In the genomic region with DNA sequence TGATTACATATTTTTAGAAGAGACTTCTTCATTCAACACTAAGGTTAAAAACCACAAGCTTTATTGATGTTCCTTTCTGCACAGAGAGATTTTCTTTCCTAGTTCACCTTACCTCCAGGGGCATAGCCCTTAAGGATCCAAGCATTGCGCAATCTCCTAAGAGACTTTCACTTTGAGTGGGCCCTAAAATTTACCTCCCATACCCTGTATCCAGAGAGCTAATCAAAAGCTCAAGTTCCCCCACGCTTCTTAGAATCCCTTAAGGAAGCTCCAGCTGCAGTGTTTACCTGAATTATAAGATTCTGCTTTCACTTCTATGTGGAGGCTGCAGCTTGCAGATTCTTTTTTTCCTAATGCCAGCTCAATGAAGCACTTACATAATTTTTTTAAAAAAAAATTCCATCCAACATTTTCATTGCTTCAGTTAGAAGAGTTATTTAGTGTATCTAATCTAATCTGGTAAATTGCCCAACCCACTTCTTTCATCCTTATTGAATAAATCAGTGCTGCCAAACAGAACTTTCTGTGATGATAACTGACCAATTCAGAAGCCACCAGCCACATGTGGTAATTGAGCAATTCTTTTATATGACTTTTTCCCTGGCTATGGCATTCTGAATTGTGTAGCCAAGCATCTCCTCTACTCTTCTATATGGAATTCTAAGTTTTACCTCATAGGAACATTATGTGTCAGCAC, we compare ENCODE assay signal across 27 cellular contexts. TPM values are rescaled to one million over a fixed set of nuclear protein-coding genes. Genes with fewer than 3 reads are reported as not detected.
DNase-seq lines count a peak whose midpoint lies in the region; ATAC-seq, FAIRE-seq and TF ChIP-seq lines count a peak whose summit lies in the region.
"Had no signal": no experiment of that assay in that cellular context is flagged by ENCODE, and none has a peak within 500 bp of the region (broad histone marks: within the 10 kb centered on the region; RNA-seq: fewer than 3 reads in every experiment).

No MANE protein-coding gene starts in this region.

- TF ChIP-seq CTCF in PC-3 (conservative IDR thresholded peaks at IDR 0.05; ENCODE audit: low read depth, low read length) (no peak), H1 (IDR thresholded peaks at IDR 0.05; ENCODE audit: control extremely low read depth in 1 of 3, insufficient read depth in 1 of 3, low read depth in 1 of 3, low read length in 3 of 3) (no peak)

- H4K20me1 ChIP-seq in PC-3 (ENCODE audit: low read length): no peaks in the 10 kb centered on the region
- H4K20me1 ChIP-seq in H1 (replicated peaks in 1 of 2; ENCODE audit: control insufficient read depth in 1 of 2, insufficient read depth in 2 of 2, low read length in 2 of 2): no peaks in the 10 kb centered on the region

- no peak overlapping the region for H2AK5ac ChIP-seq in H1 (ENCODE audit: low read depth, low read length)

- CTCF ChIA-PET in PC-3 (lab: Charles Lee) (no interaction called here), H1 (lab: Charles Lee; ENCODE audit: partially characterized antibody) (interaction anchor here (0.8 to 2.2 kb wide), 5 partner anchors 13 to 210 kb away, joined by 3 to 7 read pairs (median 3); no protein-coding TSS in a partner anchor)

- H3K27ac ChIP-seq in PC-3 (ENCODE audit: low read length): no peak overlapping the region
- no peak overlapping the region for H3K27ac ChIP-seq in H1 (ENCODE audit: low read depth, low read length)
- H3K27ac ChIP-seq: foreskin keratinocyte, heart left ventricle, HL-60, pancreas, transverse colon, WERI-Rb-1 had no signal

- H3K9me3 ChIP-seq in PC-3 (ENCODE audit: low read length): no peaks in the 10 kb centered on the region
- H3K9me3 ChIP-seq in H1 (ENCODE audit: insufficient read depth in 2 of 2, low read depth in 1 of 2, low read length in 1 of 2): no peaks in the 10 kb centered on the region
- H3K9me3 ChIP-seq: heart left ventricle, MG63, pancreas, transverse colon had no signal

- H3K23ac ChIP-seq in H1 (ENCODE audit: insufficient read length): no peak overlapping the region

- peaks cover 25% of the 10 kb centered on the region for H3K4me1 ChIP-seq in PC-3 (ENCODE audit: insufficient read depth, low read length)
- H3K4me1 ChIP-seq in H1 (replicated peaks in 1 of 4; ENCODE audit: control insufficient read depth in 3 of 4, insufficient read depth in 4 of 4, low read length in 3 of 4): no peaks in the 10 kb centered on the region
- H3K4me1 ChIP-seq: heart left ventricle, pancreas, transverse colon had no signal

- ATAC-seq in PC-3: peak; percentile 34
- ATAC-seq: heart left ventricle, pancreas, right cardiac atrium had no signal

- H3K9me2 ChIP-seq in PC-3 (replicated peaks; ENCODE audit: low read length): no peaks in the 10 kb centered on the region

- no peak overlapping the region for H4K91ac ChIP-seq in H1 (replicated peaks; ENCODE audit: insufficient read length, low read length)

- H2AFZ ChIP-seq in PC-3 (ENCODE audit: low read length) (no peak overlapping the region), H1 (ENCODE audit: low read length) (no peak overlapping the region)

- H3K27me3 ChIP-seq in PC-3 (ENCODE audit: low read length) (no peaks in the 10 kb centered on the region), H1 (replicated peaks in 1 of 4; ENCODE audit: control insufficient read depth in 3 of 4, extremely low read depth in 1 of 4, insufficient read depth in 3 of 4, low read length in 3 of 4) (peaks cover 0 to 2% (median 0%) of the 10 kb centered on the region in 4 experiments; a peak in 1 of 7 replicates)
- H3K27me3 ChIP-seq: foreskin keratinocyte, heart left ventricle, MG63, pancreas, transverse colon had no signal

- TF ChIP-seq POLR2A in H1 (IDR thresholded peaks at IDR 0.05; ENCODE audit: control extremely low read depth in 1 of 2, low read depth in 2 of 2, low read length in 2 of 2): no peak

- H3K56ac ChIP-seq in H1 (replicated peaks; ENCODE audit: insufficient read length, low read depth, low read length): no peak overlapping the region

- intact Hi-C loops in PC-3 (cut with micrococcal nuclease): loop anchor here (2.0 kb wide), 1 partner anchor 23 kb away; no protein-coding TSS in a partner anchor

- peaks cover 2% of the 10 kb centered on the region; the same call in 1 of the 2 replicates for H3K23me2 ChIP-seq in H1 (ENCODE audit: low read depth, low read length)

- BruUV-seq in PC-3 (replicated peaks; lab: Mats Ljungman, UMichigan): no TSS peak

- H4K8ac ChIP-seq in H1 (ENCODE audit: extremely low read depth, insufficient read depth, low read length): no peak overlapping the region

- WGBS in H1 (ENCODE audit: extremely low coverage in 1 of 2, insufficient coverage in 1 of 2, insufficient read length in 1 of 2, insufficient replicate concordance in 2 of 2, low coverage in 1 of 2, low lambda C conversion rate in 2 of 2, missing lambda C conversion rate in 1 of 2), 2 experiments: 87% methylated on average over 2 of the region's 2 CpGs; no CpG with 5 or more reads in 1 of the 2 experiments

- no peak overlapping the region for H2BK20ac ChIP-seq in H1 (ENCODE audit: low read length)

- H3K14ac ChIP-seq in H1 (ENCODE audit: insufficient read length): no peak overlapping the region

- no peak overlapping the region for H2BK120ac ChIP-seq in H1 (replicated peaks; ENCODE audit: low read depth, low read length)

- POLR2A ChIA-PET in PC-3 (lab: Charles Lee; ENCODE audit: unreplicated experiment): interaction anchor here (0.9 kb wide), 1 partner anchor 755 kb away, joined by 5 read pairs; no protein-coding TSS in a partner anchor
- POLR2A ChIA-PET in H1 (lab: Charles Lee; ENCODE audit: partially characterized antibody): no interaction called here

- TF ChIP-seq EP300 in Ishikawa (IDR thresholded peaks at IDR 0.05; ENCODE audit: borderline replicate concordance) (no peak), H1 (IDR thresholded peaks at IDR 0.05; ENCODE audit: borderline replicate concordance in 1 of 2, low read depth in 2 of 2, low read length in 2 of 2) (no peak)

- no peaks in the 10 kb centered on the region for H3F3A ChIP-seq in PC-3 (ENCODE audit: low read length, unreplicated experiment)

- no peak overlapping the region for H3K4me3 ChIP-seq in PC-3 (ENCODE audit: low read length)
- no peak overlapping the region for H3K4me3 ChIP-seq in H1 (ENCODE audit: extremely low read depth in 1 of 4, insufficient read depth in 2 of 4, low read depth in 3 of 4, low read length in 4 of 4)
- H3K4me3 ChIP-seq: heart left ventricle, MG63, pancreas, transverse colon had no signal

- H3K4ac ChIP-seq in H1 (replicated peaks; ENCODE audit: insufficient read length, low read depth, low read length): no peak overlapping the region

- peak; percentile 7 for DNase-seq in PC-3
- DNase-seq in H1 (ENCODE audit: low read depth in 1 of 2, low spot score in 2 of 2): no peak
- DNase-seq in renal cortical epithelial cell (ENCODE audit: low read depth): peak; percentile 19
- DNase-seq in dermis blood vessel endothelial cell: no peak
- DNase-seq in NCI-H2081 (lab: John Stamatoyannopoulos, UW): no peak
- DNase-seq in ecto neural progenitor cell (ENCODE audit: low spot score): no peak
- DNase-seq: activated CD4-positive, alpha-beta T cell treated with anti-CD3 and anti-CD28 coated beads for 48 hours; activated T-cell treated with anti-CD3 and anti-CD28 coated beads, Interleukin-2, amount 50 U/mL, for 24 hours; effector CD8-positive, alpha-beta T cell; erythroblast; heart left ventricle; kidney glomerular epithelial cell; MG63; NCI-H1436; NCI-H510A; pancreas; right cardiac atrium; Right ventricle myocardium superior; stimulated activated CD4-positive, alpha-beta T cell treated with anti-CD3 and anti-CD28 coated beads, Interleukin-4, amount 100 ng/mL, for 1 hour; transverse colon; WERI-Rb-1 had no signal

- H3K79me2 ChIP-seq in PC-3 (ENCODE audit: low read length) (no peaks in the 10 kb centered on the region), H1 (ENCODE audit: control insufficient read depth in 1 of 2, insufficient read depth in 2 of 2, low read length in 2 of 2) (no peaks in the 10 kb centered on the region)

- H2BK12ac ChIP-seq in H1 (ENCODE audit: low read depth, low read length): no peak overlapping the region

- H3K4me2 ChIP-seq in PC-3 (ENCODE audit: low read length) (peak overlapping the region; percentile 19), H1 (ENCODE audit: insufficient read depth in 1 of 2, low read depth in 2 of 2, low read length in 2 of 2) (no peak overlapping the region)

- H3K36me3 ChIP-seq in PC-3 (ENCODE audit: low read depth, low read length): no peaks in the 10 kb centered on the region
- H3K36me3 ChIP-seq in H1 (ENCODE audit: control insufficient read depth in 2 of 4, insufficient read depth in 4 of 4, low read length in 3 of 4): no peaks in the 10 kb centered on the region
- H3K36me3 ChIP-seq: heart left ventricle, MG63, pancreas, transverse colon, WERI-Rb-1 had no signal

- no peak overlapping the region for H2BK15ac ChIP-seq in H1 (ENCODE audit: low read length)

- TF ChIP-seq RAD21 in Ishikawa (IDR thresholded peaks at IDR 0.05; ENCODE audit: low read depth) (no peak), H1 (IDR thresholded peaks at IDR 0.05 in 1 of 2, conservative IDR thresholded peaks at IDR 0.05 in 1 of 2; ENCODE audit: low read depth in 2 of 2, low read length in 2 of 2) (no peak)

- H3K79me1 ChIP-seq in H1 (ENCODE audit: low read depth, low read length): no peaks in the 10 kb centered on the region

- no peak overlapping the region for H3K18ac ChIP-seq in H1 (ENCODE audit: extremely low read depth, low read length)

- H3K9ac ChIP-seq in PC-3 (ENCODE audit: low read length) (no peak overlapping the region), H1 (replicated peaks in 1 of 4; ENCODE audit: extremely low read depth in 1 of 4, low read depth in 3 of 4, low read length in 3 of 4) (no peak overlapping the region)

- no peak overlapping the region for H2BK5ac ChIP-seq in H1 (ENCODE audit: low read depth, low read length)

- FAIRE-seq in H1 (lab: Jason Lieb, UNC): no peak
- FAIRE-seq: pancreas had no signal

- no peak overlapping the region for H4K5ac ChIP-seq in H1 (ENCODE audit: insufficient read length, low read depth, low read length)

TF ChIP-seq in Ishikawa, 13 proteins besides CTCF, POLR2A, EP300 and RAD21:
- TF ChIP-seq CEBPB (IDR thresholded peaks at IDR 0.05) (peak; percentile 97), YY1 (IDR thresholded peaks at IDR 0.05; ENCODE audit: low read depth) (no peak)

TF ChIP-seq in H1, 55 proteins besides CTCF, POLR2A, EP300 and RAD21 (continues in another document):
- peak; percentile 99 for TF ChIP-seq CEBPB (IDR thresholded peaks at IDR 0.05; ENCODE audit: low read depth, low read length)

RNA-seq across cellular contexts. Expression of gene SPTLC3, which starts 24.6 kb away (rescaled TPM):
- total RNA-seq in PC-3 (2014; rRNA removed) (6.3 and 16.3 TPM in 2 replicates), renal cortical epithelial cell (4.2 and 46.9 TPM in 2 replicates), dermis blood vessel endothelial cell (0.68 and 1.4 TPM in 2 replicates)
- total RNA-seq in H1 (2021; fragmentation: NEBNext Ultra II Directional; extraction: Animal tissue kit (Norgen Biotek cat#: 25700)): 0.42 and 0.82 TPM in 2 replicates
- polyA plus RNA-seq in H1 (2011; rRNA removed): 0.11 and 0.23 TPM in 2 replicates
- 0.08 TPM for polyA plus RNA-seq in H1 (2011; cell fraction: cytosol; rRNA removed)
- polyA plus RNA-seq in H1 (2011; cell fraction: nucleus; rRNA removed): 0.48 TPM
- polyA plus RNA-seq in H1 (2012, experiment 1 of 2): 0.10 to 0.78 TPM (median 0.24 TPM) in 4 replicates
- polyA plus RNA-seq in H1 (2012, experiment 2 of 2): not detected
- 0.28 TPM for polyA plus RNA-seq in H1 (2013, experiment 1 of 2)
- 0.22 TPM for polyA plus RNA-seq in H1 (2013, experiment 2 of 2)
- polyA minus RNA-seq in H1 (2011; rRNA and poly(A)+ RNA removed): 0.19 and 0.24 TPM in 2 replicates
- polyA minus RNA-seq in H1 (2011; cell fraction: cytosol; rRNA and poly(A)+ RNA removed): not detected
- 0.50 TPM for polyA minus RNA-seq in H1 (2011; cell fraction: nucleus; rRNA and poly(A)+ RNA removed)
- total RNA-seq: OCI-LY7 had no signal
- polyA plus RNA-seq: CD14-positive monocyte, neural cell had no signal

Comparison
In these comparisons a context has a peak if more than half of its experiments do, and no peak if none do; other contexts are left out.
1. DNase-seq: peak in PC-3 (single experiment) and renal cortical epithelial cell (single experiment); none in H1 (0 of 2), dermis blood vessel endothelial cell (single experiment), NCI-H2081 (0 of 2) and ecto neural progenitor cell (single experiment).